ENCODE assay signal across 19 cellular contexts in the genomic region with DNA sequence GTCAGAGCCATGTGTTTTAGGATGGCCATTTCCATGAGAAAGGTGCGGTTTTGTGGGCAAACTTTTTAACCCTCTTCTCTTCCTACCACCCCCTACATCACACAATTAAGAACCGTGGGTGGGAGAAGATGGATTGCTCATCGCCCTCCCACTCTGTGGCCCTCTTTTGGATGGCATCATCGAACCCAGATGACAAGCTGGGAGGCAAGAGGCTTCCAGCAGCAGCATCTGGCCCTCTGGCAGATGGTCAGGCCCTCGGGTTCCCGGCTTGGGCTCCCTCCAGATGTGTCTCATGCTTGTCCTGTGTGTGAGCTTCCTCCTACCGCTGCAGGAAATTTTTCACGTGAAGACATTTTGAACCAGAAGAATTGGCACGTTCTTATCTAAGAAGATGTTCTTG.
DNase-seq lines count a peak whose midpoint lies in the region; ATAC-seq and TF ChIP-seq lines count a peak whose summit lies in the region.
"Had no signal": no experiment of that assay in that cellular context is flagged by ENCODE, and none has a peak within 500 bp of the region (broad histone marks: within the 10 kb centered on the region; RNA-seq: fewer than 3 reads in every experiment).

No MANE protein-coding gene starts in this region.

- no peak overlapping the region for H3K4me3 Mint-ChIP-seq in activated CD4-positive, alpha-beta memory T cell treated with anti-CD3 and anti-CD28 coated beads, Interleukin-2, amount 10 ng/mL, durations not matched to agents 7 days and 5 days
- H3K4me3 Mint-ChIP-seq: activated CD4-positive, alpha-beta T cell treated with anti-CD3 and anti-CD28 coated beads, Interleukin-2, amount 10 ng/mL, durations not matched to agents 24 days and 14 days; activated naive CD4-positive, alpha-beta T cell treated with anti-CD3 and anti-CD28 coated beads, Interleukin-2, amount 10 ng/mL, durations not matched to agents 7 days and 5 days; dendritic cell treated with granulocyte-macrophage colony-stimulating factor and Interleukin-4, amounts not matched to agents 40 ng/mL and 50 ng/mL, for 4 days; neural crest cell had no signal

- intact Hi-C loops in sigmoid colon (cut with DNase I): no loop called here

- TF ChIP-seq CTCF in fibroblast of the aortic adventitia (IDR thresholded peaks at IDR 0.05; ENCODE audit: insufficient read depth, low read length) (no peak), sigmoid colon (IDR thresholded peaks at IDR 0.05) (no peak)

- no peaks in the 10 kb centered on the region for H3K9me3 Mint-ChIP-seq in activated CD4-positive, alpha-beta memory T cell treated with anti-CD3 and anti-CD28 coated beads, Interleukin-2, amount 10 ng/mL, durations not matched to agents 7 days and 5 days
- H3K9me3 Mint-ChIP-seq: activated CD4-positive, alpha-beta T cell treated with anti-CD3 and anti-CD28 coated beads, Interleukin-2, amount 10 ng/mL, durations not matched to agents 24 days and 14 days; activated naive CD4-positive, alpha-beta T cell treated with anti-CD3 and anti-CD28 coated beads, Interleukin-2, amount 10 ng/mL, durations not matched to agents 7 days and 5 days; dendritic cell treated with granulocyte-macrophage colony-stimulating factor and Interleukin-4, amounts not matched to agents 40 ng/mL and 50 ng/mL, for 4 days; neural crest cell had no signal

- H3K27me3 Mint-ChIP-seq in activated CD4-positive, alpha-beta memory T cell treated with anti-CD3 and anti-CD28 coated beads, Interleukin-2, amount 10 ng/mL, durations not matched to agents 7 days and 5 days: peaks cover 11% of the 10 kb centered on the region
- H3K27me3 Mint-ChIP-seq: activated naive CD4-positive, alpha-beta T cell treated with anti-CD3 and anti-CD28 coated beads, Interleukin-2, amount 10 ng/mL, durations not matched to agents 7 days and 5 days had no signal

- H3K9me3 ChIP-seq in MG63 (no peaks in the 10 kb centered on the region), sigmoid colon (no peaks in the 10 kb centered on the region)
- H3K9me3 ChIP-seq: thoracic aorta had no signal

- H3K4me3 ChIP-seq in MG63 (no peak overlapping the region), fibroblast of the aortic adventitia (ENCODE audit: low read depth, low read length) (no peak overlapping the region), sigmoid colon (no peak overlapping the region), H7 (ENCODE audit: insufficient read depth, low read depth, low read length) (no peak overlapping the region)
- H3K4me3 ChIP-seq: SK-N-MC, thoracic aorta had no signal

- POLR2A ChIA-PET in activated CD4-positive, alpha-beta memory T cell treated with anti-CD3 and anti-CD28 coated beads, Interleukin-2, amount 10 ng/mL, durations not matched to agents 7 days and 5 days (lab: Charles Lee): no interaction called here

- DNase-seq in DMS 273 (lab: John Stamatoyannopoulos, UW; ENCODE audit: unreplicated experiment): peak; percentile 96
- DNase-seq in MG63: peak; percentile 95
- peak; percentile 29 for DNase-seq in fibroblast of the aortic adventitia (ENCODE audit: low read depth)
- DNase-seq in sigmoid colon: peak; percentile 68
- no peak for DNase-seq in activated CD4-positive, alpha-beta memory T cell treated with anti-CD3 and anti-CD28 coated beads, Interleukin-2, amount 10 ng/mL, durations not matched to agents 7 days and 5 days
- no peak for DNase-seq in H7
- DNase-seq: activated CD4-positive, alpha-beta T cell treated with anti-CD3 and anti-CD28 coated beads, Interleukin-2, amount 10 ng/mL, durations not matched to agents 24 days and 14 days; activated naive CD4-positive, alpha-beta T cell treated with anti-CD3 and anti-CD28 coated beads, Interleukin-2, amount 10 ng/mL, durations not matched to agents 7 days and 5 days; C1 segment of cervical spinal cord; Kasumi-1; NCI-H1417 treated with DMSO at 0.1 percent for 48 hours; NCI-H226; T1000 had no signal

- H3K4me1 ChIP-seq in sigmoid colon: peaks cover 0 to 7% (median 0%) of the 10 kb centered on the region in 4 donors

- H3K36me3 ChIP-seq in MG63 (no peaks in the 10 kb centered on the region), sigmoid colon (no peaks in the 10 kb centered on the region), H7 (replicated peaks; ENCODE audit: control insufficient read depth, insufficient read depth, low read length) (no peaks in the 10 kb centered on the region)
- H3K36me3 ChIP-seq: thoracic aorta had no signal

- ATAC-seq in HG02571 (IDR thresholded peaks at IDR 0.05; ENCODE audit: unreplicated experiment) (no peak), GM21529 (IDR thresholded peaks at IDR 0.05; ENCODE audit: unreplicated experiment) (no peak)

- CTCF ChIA-PET in activated CD4-positive, alpha-beta memory T cell treated with anti-CD3 and anti-CD28 coated beads, Interleukin-2, amount 10 ng/mL, durations not matched to agents 7 days and 5 days (lab: Charles Lee): no interaction called here

- TF ChIP-seq POLR2A in sigmoid colon (IDR thresholded peaks at IDR 0.05): no peak

- TF ChIP-seq EP300 in sigmoid colon (IDR thresholded peaks at IDR 0.05): no peak

- no peak overlapping the region for H3K27ac ChIP-seq in sigmoid colon
- H3K27ac ChIP-seq: thoracic aorta had no signal

- no peak overlapping the region for H3K27ac Mint-ChIP-seq in activated CD4-positive, alpha-beta memory T cell treated with anti-CD3 and anti-CD28 coated beads, Interleukin-2, amount 10 ng/mL, durations not matched to agents 7 days and 5 days
- H3K27ac Mint-ChIP-seq: activated CD4-positive, alpha-beta T cell treated with anti-CD3 and anti-CD28 coated beads, Interleukin-2, amount 10 ng/mL, durations not matched to agents 24 days and 14 days; activated naive CD4-positive, alpha-beta T cell treated with anti-CD3 and anti-CD28 coated beads, Interleukin-2, amount 10 ng/mL, durations not matched to agents 7 days and 5 days; dendritic cell treated with granulocyte-macrophage colony-stimulating factor and Interleukin-4, amounts not matched to agents 40 ng/mL and 50 ng/mL, for 4 days had no signal

- H3K27me3 ChIP-seq in MG63 (no peaks in the 10 kb centered on the region), sigmoid colon (no peaks in the 10 kb centered on the region), H7 (ENCODE audit: control insufficient read depth, insufficient read depth, low read length) (no peaks in the 10 kb centered on the region)

- no peaks in the 10 kb centered on the region for H3K36me3 Mint-ChIP-seq in activated CD4-positive, alpha-beta memory T cell treated with anti-CD3 and anti-CD28 coated beads, Interleukin-2, amount 10 ng/mL, durations not matched to agents 7 days and 5 days (ENCODE audit: low read depth)
- H3K36me3 Mint-ChIP-seq: activated naive CD4-positive, alpha-beta T cell treated with anti-CD3 and anti-CD28 coated beads, Interleukin-2, amount 10 ng/mL, durations not matched to agents 7 days and 5 days had no signal

- H3K4me1 Mint-ChIP-seq in activated CD4-positive, alpha-beta memory T cell treated with anti-CD3 and anti-CD28 coated beads, Interleukin-2, amount 10 ng/mL, durations not matched to agents 7 days and 5 days: no peaks in the 10 kb centered on the region
- H3K4me1 Mint-ChIP-seq: activated naive CD4-positive, alpha-beta T cell treated with anti-CD3 and anti-CD28 coated beads, Interleukin-2, amount 10 ng/mL, durations not matched to agents 7 days and 5 days had no signal

- 77 to 81% methylated on average over 9 of the region's 9 CpGs for WGBS in sigmoid colon, 2 donors

Comparison
In these comparisons a context has a peak if more than half of its experiments do, and no peak if none do; other contexts are left out.
1. DNase-seq: peak in DMS 273 (single experiment), MG63 (single experiment), fibroblast of the aortic adventitia (single experiment) and sigmoid colon (single experiment); none in activated CD4-positive, alpha-beta memory T cell treated with anti-CD3 and anti-CD28 coated beads, Interleukin-2, amount 10 ng/mL, durations not matched to agents 7 days and 5 days (single experiment) and H7 (single experiment).